Comparison of ENCODE assay signal across 25 cellular contexts in genomic region chr3:86047329-86047625, GRCh38.
"Had no signal": no experiment of that assay in that cellular context is flagged by ENCODE, and none has a peak within 500 bp of the region (broad histone marks: within the 10 kb centered on the region; RNA-seq: fewer than 3 reads in every experiment).

No MANE protein-coding gene starts in this region.

- H3K36me3 ChIP-seq: adrenal gland, ascending aorta, brain microvascular endothelial cell, esophagus muscularis mucosa, thyroid gland, upper lobe of right lung had no signal

- ATAC-seq: activated T-cell treated with anti-CD3 and anti-CD28 coated beads, Interleukin-2, amount 50 U/mL, for 72 hours; stimulated activated memory B cell treated with anti-CD40 and anti-IgM and Interleukin-4, amounts not matched to agents 10 μg/mL and 1 μg/mL and 100 μg/mL, for 72 hours; stimulated activated naive CD8-positive, alpha-beta T cell treated with anti-CD3 and anti-CD28 coated beads, Interleukin-15, amount 100 ng/mL, for 72 hours; upper lobe of right lung had no signal

- H3K4me1 ChIP-seq: adrenal gland, ascending aorta, esophagus muscularis mucosa, thyroid gland, upper lobe of right lung had no signal

- H3K9me3 ChIP-seq: adrenal gland, thyroid gland, upper lobe of right lung had no signal

- H3K4me3 ChIP-seq: adrenal gland, ascending aorta, esophagus muscularis mucosa, smooth muscle cell, thyroid gland, upper lobe of right lung had no signal

- H3K27me3 ChIP-seq: adrenal gland, ascending aorta, brain microvascular endothelial cell, esophagus muscularis mucosa, thyroid gland, upper lobe of right lung had no signal

- H3K27ac ChIP-seq: adrenal gland, ascending aorta, brain microvascular endothelial cell, esophagus muscularis mucosa, thyroid gland, upper lobe of right lung, VCaP had no signal

- DNase-seq: activated CD4-positive, alpha-beta T cell treated with anti-CD3 and anti-CD28 coated beads for 4 hours; activated CD4-positive, alpha-beta T cell treated with anti-CD3 and anti-CD28 coated beads, Interleukin-2, amount 50 U/mL, for 4 hours; activated naive CD4-positive, alpha-beta T cell treated with Interleukin-2 at 50 U/mL for 16 hours; activated naive CD8-positive, alpha-beta T cell treated with anti-CD3 and anti-CD28 coated beads for 36 hours; activated T-cell treated with anti-CD3 and anti-CD28 coated beads for 4 hours; activated T-cell treated with anti-CD3 and anti-CD28 coated beads, Interleukin-2, amount 50 U/mL, for 72 hours; adrenal gland; brain microvascular endothelial cell; caudate nucleus; cortex of kidney; endodermal cell; foreskin melanocyte; kidney glomerular epithelial cell; mammary epithelial cell; stimulated activated CD4-positive, alpha-beta T cell treated with anti-CD3 and anti-CD28 coated beads, Interleukin-1b, Interleukin-23, amount 100 ng/mL, for 48 hours; stimulated activated CD4-positive, alpha-beta T cell treated with anti-CD3 and anti-CD28 coated beads, Interleukin-4, amount 100 ng/mL, for 4 hours; stimulated activated CD8-positive, alpha-beta memory T cell treated with anti-CD3 and anti-CD28 coated beads, Interleukin-4, amount 100 ng/mL, for 48 hours; stimulated activated naive CD8-positive, alpha-beta T cell treated with anti-CD3 and anti-CD28 coated beads, Interleukin-15, amount 100 ng/mL, for 72 hours; thyroid gland; upper lobe of right lung had no signal
